Comparison of ENCODE assay signal across 13 cellular contexts in genomic region chr1:241895013-241895412, GRCh38. TPM values are rescaled to one million over a fixed set of nuclear protein-coding genes. Genes with fewer than 3 reads are reported as not detected.
DNase-seq lines count a peak whose midpoint lies in the region; ATAC-seq, FAIRE-seq and TF ChIP-seq lines count a peak whose summit lies in the region.
"Had no signal": no experiment of that assay in that cellular context is flagged by ENCODE, and none has a peak within 500 bp of the region (broad histone marks: within the 10 kb centered on the region; RNA-seq: fewer than 3 reads in every experiment).

No MANE protein-coding gene starts in this region.

- no peak overlapping the region for H3K4me3 ChIP-seq in K562
- H3K4me3 ChIP-seq: smooth muscle cell had no signal

- H4K20me1 ChIP-seq in K562 (replicated peaks; ENCODE audit: control insufficient read depth, insufficient read depth, low read length) = no peaks in the 10 kb centered on the region

- ATAC-seq in GM18907 (IDR thresholded peaks at IDR 0.05; ENCODE audit: unreplicated experiment) (peak; percentile 82), GM21825 (IDR thresholded peaks at IDR 0.05; ENCODE audit: unreplicated experiment) (peak; percentile 67), HG03432 (IDR thresholded peaks at IDR 0.05; ENCODE audit: unreplicated experiment) (peak; percentile 81), K562 (no peak)
- ATAC-seq: activated T-helper 17 cell treated with anti-CD3 and anti-CD28 coated beads, Interleukin-2, amount 50 U/mL, for 72 hours; natural killer cell had no signal

- FAIRE-seq in K562 (lab: Jason Lieb, UNC) (no peak), GM19239 (lab: Jason Lieb, UNC) (no peak), D721Med (lab: Jason Lieb, UNC) (no peak)

- no peaks in the 10 kb centered on the region for H3K27me3 ChIP-seq in K562 (ENCODE audit: control insufficient read depth in 2 of 2, insufficient read depth in 2 of 2, low read length in 2 of 2)

- no peak for TF ChIP-seq EP300 in K562 (IDR thresholded peaks at IDR 0.05; ENCODE audit: low read length)

- POLR2A ChIA-PET in K562 (lab: Yijun Ruan, JAX) = interaction anchor here (0.6 to 1.3 kb wide), 2 partner anchors 14 to 285 kb away, joined by 3 to 4 read pairs; no protein-coding TSS in a partner anchor

- CTCF ChIA-PET in K562 (lab: Yijun Ruan, JAX; ENCODE audit: low intra/inter-chr PET ratio) = interaction anchor here (1.9 to 2.7 kb wide), 2 partner anchors 63 to 103 kb away, joined by 12 to 16 read pairs; partner anchors contain the start of genes BECN2 and MAP1LC3C

- in situ Hi-C loops in K562 (cut with MboI) = loop anchor here (5.0 to 25.0 kb wide), 2 partner anchors 92 to 567 kb away; no protein-coding TSS in a partner anchor

- intact Hi-C loops in K562 (cut with micrococcal nuclease) = loop anchor here (5.0 kb wide), 1 partner anchor 232 kb away; no protein-coding TSS in a partner anchor

- no peak for TF ChIP-seq POLR2A in K562 (conservative IDR thresholded peaks at IDR 0.05)

- BruUV-seq in K562 (replicated peaks; lab: Mats Ljungman, UMichigan) = no TSS peak

- H3K36me3 ChIP-seq in K562 (ENCODE audit: control insufficient read depth, insufficient read depth, low read length) = peaks cover 13% of the 10 kb centered on the region; the same call in 2 of the 3 replicates

- no peak overlapping the region for H3K9ac ChIP-seq in K562 (ENCODE audit: insufficient read depth in 1 of 2, low read depth in 2 of 2, low read length in 2 of 2)

- H3K9me3 ChIP-seq in K562 (replicated peaks; ENCODE audit: control insufficient read depth, insufficient read depth, low read depth, low read length) = no peaks in the 10 kb centered on the region

- no peak overlapping the region for H2AFZ ChIP-seq in K562 (ENCODE audit: low read depth, low read length)

- WGBS in K562 (ENCODE audit: insufficient coverage, low coverage, missing lambda C conversion rate) = 51% methylated on average over 2 of the region's 2 CpGs

- no peaks in the 10 kb centered on the region for H3K79me2 ChIP-seq in K562 (ENCODE audit: control insufficient read depth, insufficient read depth, low read length)

- TF ChIP-seq RAD21 in K562 (CRISPR knock-in tag; conservative IDR thresholded peaks at IDR 0.05 in 1 of 2, IDR thresholded peaks at IDR 0.05 in 1 of 2) = no peak

- TF ChIP-seq CTCF in K562 (IDR thresholded peaks at IDR 0.05 in 2 of 3, conservative IDR thresholded peaks at IDR 0.05 in 1 of 3; ENCODE audit: insufficient read depth in 2 of 3, low read depth in 1 of 3, low read length in 3 of 3) = no peak
- TF ChIP-seq CTCF in D721Med (IDR thresholded peaks at IDR 0.05; ENCODE audit: insufficient read depth, missing control alignments) = no peak

- no peaks in the 10 kb centered on the region for H3K4me1 ChIP-seq in K562 (replicated peaks in 1 of 2; ENCODE audit: control insufficient read depth in 2 of 2, insufficient read depth in 2 of 2, low read length in 2 of 2)

- H3K4me2 ChIP-seq in K562 (ENCODE audit: insufficient read depth, low read length) = no peak overlapping the region
- H3K4me2 ChIP-seq: smooth muscle cell had no signal

- H3K27ac ChIP-seq in K562 (ENCODE audit: extremely low read depth, low read depth, low read length) = no peak overlapping the region

- DNase-seq in K562 (ENCODE audit: extremely low read depth in 1 of 4, low spot score in 3 of 4) (no peak), GM19239 (ENCODE audit: insufficient read length, low spot score) (no peak), D721Med (ENCODE audit: insufficient read length, low spot score) (no peak), middle frontal gyrus (ENCODE audit: extremely low spot score, low spot score) (no peak), HK-2 (ENCODE audit: unreplicated experiment) (no peak)
- DNase-seq: activated CD4-positive, CD25-positive, alpha-beta regulatory T cell; natural killer cell; NCI-H1694 had no signal

- no peaks in the 10 kb centered on the region for H3K9me1 ChIP-seq in K562 (ENCODE audit: control insufficient read depth, insufficient read depth, low read length)

TF ChIP-seq in K562, 482 proteins besides CTCF, POLR2A, EP300 and RAD21:
- TF ChIP-seq ARID3B (CRISPR knock-in tag; IDR thresholded peaks at IDR 0.05; ENCODE audit: borderline replicate concordance) = no peak
- peak; percentile 43; the same call in 1 of the 2 replicates for TF ChIP-seq SPI1 (IDR thresholded peaks at IDR 0.05; ENCODE audit: borderline replicate concordance, low read depth, low read length)
- no peak for TF ChIP-seq ZNF174 (CRISPR knock-in tag; IDR thresholded peaks at IDR 0.05)
- no peak for TF ChIP-seq KAT2B (IDR thresholded peaks at IDR 0.05; ENCODE audit: low read depth, low read length)
- TF ChIP-seq HOMEZ (CRISPR knock-in tag; IDR thresholded peaks at IDR 0.05) = no peak
- no peak for TF ChIP-seq FOXJ3 (CRISPR knock-in tag; IDR thresholded peaks at IDR 0.05)
- no peak for TF ChIP-seq PRDM10 (IDR thresholded peaks at IDR 0.05; ENCODE audit: partially characterized antibody)
- peak; percentile 42; the same call in 1 of the 2 replicates for TF ChIP-seq CEBPB (tag; IDR thresholded peaks at IDR 0.05)
- TF ChIP-seq CEBPG (CRISPR knock-in tag; IDR thresholded peaks at IDR 0.05) = no peak
- TF ChIP-seq CEBPG (tag; conservative IDR thresholded peaks at IDR 0.05 in 1 of 2, IDR thresholded peaks at IDR 0.05 in 1 of 2) = peak in 1 of 2 experiments; percentile 48; a peak in 1 of 4 replicates

RNA-seq across cellular contexts. Expression of gene EXO1, which starts 47.0 kb away (rescaled TPM):
- total RNA-seq in K562 (2011; cell fraction: chromatin; rRNA removed; ENCODE audit: low replicate concordance) = 64.7 and 140 TPM in 2 replicates
- 34.7 and 43.2 TPM in 2 replicates for total RNA-seq in K562 (2011; cell fraction: nucleolus; rRNA removed)
- 35.2 and 47.5 TPM in 2 replicates for total RNA-seq in K562 (2011; cell fraction: nucleoplasm; rRNA removed)
- total RNA-seq in K562 (2014; rRNA removed) (79.6 and 95.1 TPM in 2 replicates), K562 (2014; rRNA removed; fragmentation: Illumina TruSeq; extraction: Trizol) (125 and 135 TPM in 2 replicates), K562 (2015; rRNA removed; fragmentation: Illumina TruSeq; extraction: Trizol) (101 and 108 TPM in 2 replicates), K562 (2021) (101 and 107 TPM in 2 replicates)
- polyA plus RNA-seq in K562 (2011; rRNA removed) (54.6 and 65.9 TPM in 2 replicates), K562 (2014; fragmentation: Illumina TruSeq; extraction: Trizol) (105 and 116 TPM in 2 replicates), K562 (2014; fragmentation: Nextera tagmentation; extraction: Ambion mirVana) (10 to 100 TPM; 36.0 to 83.9 TPM), K562 (2014; rRNA removed) (69.5 and 71.9 TPM in 2 replicates)
- polyA plus RNA-seq in K562 (2011; cell fraction: cytosol; rRNA removed) = 17.0 and 30.4 TPM in 2 replicates
- polyA plus RNA-seq in K562 (2011; cell fraction: nucleus; rRNA removed) = 31.9 and 42.5 TPM in 2 replicates
- 36.8 and 61.1 TPM in 2 replicates for polyA plus RNA-seq in K562 (2012)
- 154 and 157 TPM in 2 replicates for polyA minus RNA-seq in K562 (2011; rRNA and poly(A)+ RNA removed)
- polyA minus RNA-seq in K562 (2011; cell fraction: cytosol; rRNA and poly(A)+ RNA removed) = 48.3 and 58.5 TPM in 2 replicates
- polyA minus RNA-seq in K562 (2011; cell fraction: nucleus; rRNA and poly(A)+ RNA removed) = 39.0 and 66.5 TPM in 2 replicates
